ENCODE assay signal across 13 cellular contexts in the genomic region with DNA sequence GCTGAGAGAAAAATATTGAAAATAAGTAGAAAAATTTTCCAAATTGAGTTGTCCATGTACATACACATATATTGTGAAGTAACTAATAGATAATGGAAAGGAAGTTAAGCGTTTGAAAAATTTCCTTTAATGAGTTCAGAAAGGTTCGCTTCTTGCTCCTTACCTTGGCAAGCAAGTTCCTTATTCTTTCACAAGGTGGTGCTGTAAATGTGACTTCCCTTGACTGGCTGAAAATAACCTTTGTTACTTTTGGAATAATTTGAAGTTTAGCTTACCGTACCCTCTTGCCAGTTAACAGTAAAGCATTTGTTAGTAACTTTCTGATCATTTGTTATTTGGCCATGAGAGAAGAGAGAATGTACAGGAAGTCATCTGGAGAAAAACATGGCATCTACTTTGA. TPM values are rescaled to one million over a fixed set of nuclear protein-coding genes. Genes with fewer than 3 reads are reported as not detected.
DNase-seq lines count a peak whose midpoint lies in the region; ATAC-seq and TF ChIP-seq lines count a peak whose summit lies in the region.
"Had no signal": no experiment of that assay in that cellular context is flagged by ENCODE, and none has a peak within 500 bp of the region (broad histone marks: within the 10 kb centered on the region; RNA-seq: fewer than 3 reads in every experiment).

No MANE protein-coding gene starts in this region.

- DNase-seq in D341Med (ENCODE audit: low spot score) (peak; percentile 36), HT-29 (ENCODE audit: low spot score) (peak; percentile 16), astrocyte of the cerebellum (ENCODE audit: low read depth) (no peak), kidney glomerular epithelial cell (lab: John Stamatoyannopoulos, UW) (peak; percentile 6), C1 segment of cervical spinal cord (lab: John Stamatoyannopoulos, UW) (no peak)
- DNase-seq: activated CD4-positive, alpha-beta memory T cell treated with anti-CD3 and anti-CD28 coated beads, Interleukin-2, amount 10 ng/mL, durations not matched to agents 7 days and 5 days; naive B cell; NCI-H1694 had no signal

- no peak overlapping the region for H3K4me3 ChIP-seq in astrocyte of the cerebellum (ENCODE audit: low read depth, low read length)
- H3K4me3 ChIP-seq: suprapubic skin had no signal

- ATAC-seq in HG03521 (IDR thresholded peaks at IDR 0.05; ENCODE audit: unreplicated experiment), result no peak
- ATAC-seq in HG02678 (IDR thresholded peaks at IDR 0.05; ENCODE audit: unreplicated experiment), result no peak
- no peak for ATAC-seq in HG03045 (IDR thresholded peaks at IDR 0.05; ENCODE audit: unreplicated experiment)

- in situ Hi-C loops in astrocyte of the cerebellum (cut with HindIII; ENCODE audit: low sequenced_read_pairs), result no loop called here

- peak; percentile 56 for TF ChIP-seq CTCF in astrocyte of the cerebellum (IDR thresholded peaks at IDR 0.05; ENCODE audit: low read depth, low read length, missing control alignments)

RNA-seq across cellular contexts. Expression of gene PYDC2, which starts 41.6 kb away (rescaled TPM):
- total RNA-seq in HT-29 (2014; rRNA removed; shearing (Covaris generic)), result not detected in 2 replicates
- total RNA-seq: activated CD4-positive, alpha-beta memory T cell treated with anti-CD3 and anti-CD28 coated beads, Interleukin-2, amount 10 ng/mL, durations not matched to agents 7 days and 5 days; G401; suprapubic skin had no signal

Comparison
In these comparisons a context has a peak if more than half of its experiments do, and no peak if none do; other contexts are left out.
1. DNase-seq: peak in D341Med (single experiment), HT-29 (single experiment) and kidney glomerular epithelial cell (single experiment); none in astrocyte of the cerebellum (single experiment) and C1 segment of cervical spinal cord (0 of 14).